In genomic region chr5:54326662-54327145, GRCh38 we compare ENCODE assay signal across 1 cellular context.
A peak's percentile ranks its signal among the peaks of the same experiment; 100 is the strongest.
TF ChIP-seq lines count a peak whose summit lies in the region.

No MANE protein-coding gene starts in this region.

TF ChIP-seq in K562, 482 proteins besides CTCF, POLR2A, EP300 and RAD21 (continued from another document):
- no peak for TF ChIP-seq E2F5 (CRISPR knock-in tag; IDR thresholded peaks at IDR 0.05)
- no peak; the same call in 1 of the 2 replicates for TF ChIP-seq GTF2A2 (tag; IDR thresholded peaks at IDR 0.05)
- TF ChIP-seq CREB3 (tag; conservative IDR thresholded peaks at IDR 0.05; ENCODE audit: low read depth) = 0 out of 2 replicates have a peak, but pooled peaks have one; percentile 38
- TF ChIP-seq ID3 (CRISPR knock-in tag; IDR thresholded peaks at IDR 0.05) = no peak
- TF ChIP-seq ID3 (tag; IDR thresholded peaks at IDR 0.05) = peak; percentile 65; the same call in 1 of the 2 replicates
- TF ChIP-seq ZNF280B (CRISPR knock-in tag; IDR thresholded peaks at IDR 0.05) = no peak
- TF ChIP-seq MBD1 (CRISPR knock-in tag; IDR thresholded peaks at IDR 0.05) = no peak
- TF ChIP-seq ZKSCAN3 (CRISPR knock-in tag; IDR thresholded peaks at IDR 0.05) = no peak
- peak; percentile 48; the same call in 1 of the 2 replicates for TF ChIP-seq MECOM (CRISPR knock-in tag; IDR thresholded peaks at IDR 0.05)
